Comparison of ENCODE assay signal across 16 cellular contexts in the genomic region with DNA sequence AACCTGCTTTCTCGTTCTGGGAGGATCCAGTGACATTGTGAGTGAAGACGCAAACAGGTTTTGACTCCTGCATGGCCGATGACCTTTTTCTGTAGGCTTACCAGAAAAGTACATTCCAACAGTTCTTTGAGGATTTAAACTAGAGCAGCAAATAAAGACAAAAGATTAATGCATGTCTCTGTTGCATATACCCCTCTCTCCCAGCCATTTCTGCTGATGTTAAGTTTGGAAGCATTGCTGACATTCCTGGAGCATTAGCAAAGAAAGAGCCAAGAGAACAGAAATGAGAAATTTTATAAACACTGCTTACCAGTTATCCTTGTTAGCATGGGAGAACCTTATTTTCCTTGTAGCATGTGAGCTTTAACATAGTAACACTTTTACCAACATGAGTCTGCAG. TPM values are rescaled to one million over a fixed set of nuclear protein-coding genes. Genes with fewer than 3 reads are reported as not detected.
DNase-seq lines count a peak whose midpoint lies in the region; ATAC-seq and TF ChIP-seq lines count a peak whose summit lies in the region.
"Had no signal": no experiment of that assay in that cellular context is flagged by ENCODE, and none has a peak within 500 bp of the region (broad histone marks: within the 10 kb centered on the region; RNA-seq: fewer than 3 reads in every experiment).

No MANE protein-coding gene starts in this region.

- no peak overlapping the region for H3K4me3 Mint-ChIP-seq in memory B cell
- H3K4me3 Mint-ChIP-seq: activated naive CD8-positive, alpha-beta T cell treated with anti-CD3 and anti-CD28 coated beads, Interleukin-2, amount 50 U/mL, for 24 hours; stimulated activated naive CD8-positive, alpha-beta T cell treated with anti-CD3 and anti-CD28 coated beads, Interleukin-15, Interleukin-2, amounts not matched to agents 100 ng/mL and 50 ng/mL, for 24 hours had no signal

- DNase-seq in AG10803 (ENCODE audit: low read depth) (peak; percentile 73), M059J (ENCODE audit: low read depth) (peak; percentile 31), dedifferentiated amniotic fluid mesenchymal stem cell (ENCODE audit: extremely low spot score) (peak; percentile 71), memory B cell (ENCODE audit: low spot score in 2 of 2) (no peak), T1000 (lab: John Stamatoyannopoulos, UW) (no peak), HK-2 (ENCODE audit: unreplicated experiment) (no peak), NCI-H1105 (lab: John Stamatoyannopoulos, UW) (no peak)
- DNase-seq: activated CD4-positive, alpha-beta T cell treated with anti-CD3 and anti-CD28 coated beads, Interleukin-2, amount 50 U/mL, for 48 hours; activated naive CD8-positive, alpha-beta T cell treated with anti-CD3 and anti-CD28 coated beads, Interleukin-2, amount 50 U/mL, for 24 hours; activated T-cell treated with anti-CD3 and anti-CD28 coated beads, Interleukin-2, amount 50 U/mL, for 48 hours; heart left ventricle; NCI-H187 treated with DMSO at 0.1 percent for 48 hours; NCI-H510A had no signal

- no peak for TF ChIP-seq CTCF in AG10803 (conservative IDR thresholded peaks at IDR 0.05; ENCODE audit: low read length)

- ATAC-seq in memory B cell (ENCODE audit: low read depth) = no peak
- no peak for ATAC-seq in HG03025 (IDR thresholded peaks at IDR 0.05; ENCODE audit: low FRiP score, unreplicated experiment)
- ATAC-seq: activated naive CD8-positive, alpha-beta T cell treated with anti-CD3 and anti-CD28 coated beads, Interleukin-2, amount 50 U/mL, for 24 hours; heart left ventricle had no signal

- H3K4me1 Mint-ChIP-seq in memory B cell = peaks cover 3% of the 10 kb centered on the region

- no peaks in the 10 kb centered on the region for H3K27me3 Mint-ChIP-seq in memory B cell
- H3K27me3 Mint-ChIP-seq: activated naive CD8-positive, alpha-beta T cell treated with anti-CD3 and anti-CD28 coated beads, Interleukin-2, amount 50 U/mL, for 24 hours; stimulated activated naive CD8-positive, alpha-beta T cell treated with anti-CD3 and anti-CD28 coated beads, Interleukin-15, Interleukin-2, amounts not matched to agents 100 ng/mL and 50 ng/mL, for 24 hours had no signal

- no peaks in the 10 kb centered on the region for H3K9me3 Mint-ChIP-seq in memory B cell
- H3K9me3 Mint-ChIP-seq: activated naive CD8-positive, alpha-beta T cell treated with anti-CD3 and anti-CD28 coated beads, Interleukin-2, amount 50 U/mL, for 24 hours; stimulated activated naive CD8-positive, alpha-beta T cell treated with anti-CD3 and anti-CD28 coated beads, Interleukin-15, Interleukin-2, amounts not matched to agents 100 ng/mL and 50 ng/mL, for 24 hours had no signal

- no peak overlapping the region for H3K4me3 ChIP-seq in AG10803 (ENCODE audit: low read length)
- H3K4me3 ChIP-seq: heart left ventricle, SK-N-MC had no signal

- H3K36me3 Mint-ChIP-seq in memory B cell = peaks cover 36% of the 10 kb centered on the region

- H3K27ac Mint-ChIP-seq in memory B cell = peak overlapping the region; percentile 39
- H3K27ac Mint-ChIP-seq: activated naive CD8-positive, alpha-beta T cell treated with anti-CD3 and anti-CD28 coated beads, Interleukin-2, amount 50 U/mL, for 24 hours had no signal

RNA-seq across cellular contexts. Expression of a gene that starts 49.3 kb away (rescaled TPM):
- 27.0 and 28.8 TPM in 2 replicates for total RNA-seq in M059J (2014; rRNA removed; shearing (Covaris generic))

Comparison
In these comparisons a context has a peak if more than half of its experiments do, and no peak if none do; other contexts are left out.
1. DNase-seq: peak in AG10803 (single experiment), M059J (single experiment) and dedifferentiated amniotic fluid mesenchymal stem cell (single experiment); none in memory B cell (0 of 2), T1000 (single experiment), HK-2 (single experiment) and NCI-H1105 (single experiment).